ENCODE assay signal across 9 cellular contexts in the genomic region with DNA sequence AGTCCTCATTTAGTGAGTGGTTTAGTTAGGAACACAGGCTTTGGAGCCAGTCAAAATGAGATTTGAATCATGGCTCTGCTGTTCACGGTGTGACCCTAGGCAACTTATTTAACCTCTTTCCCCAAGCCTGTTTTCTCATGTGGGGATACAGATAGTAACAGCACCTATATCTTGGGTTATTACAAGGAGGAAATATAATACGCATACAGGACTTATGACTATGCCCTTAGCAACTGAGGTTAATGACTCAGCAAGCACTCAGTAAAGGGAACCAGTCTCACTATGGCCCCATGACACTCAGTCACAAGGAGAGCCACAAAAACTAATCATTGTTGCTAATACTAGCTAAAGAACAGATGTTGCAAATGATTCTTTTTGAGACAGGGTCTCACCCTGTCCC. TPM values are rescaled to one million over a fixed set of nuclear protein-coding genes. Genes with fewer than 3 reads are reported as not detected.
A peak's percentile ranks its signal among the peaks of the same experiment; 100 is the strongest.
DNase-seq lines count a peak whose midpoint lies in the region; ATAC-seq and TF ChIP-seq lines count a peak whose summit lies in the region.
"Had no signal": no experiment of that assay in that cellular context is flagged by ENCODE, and none has a peak within 500 bp of the region (broad histone marks: within the 10 kb centered on the region; RNA-seq: fewer than 3 reads in every experiment).

No MANE protein-coding gene starts in this region.

- peaks cover 46% of the 10 kb centered on the region for H3K4me1 ChIP-seq in skeletal muscle satellite cell (ENCODE audit: control insufficient read depth, insufficient read depth, low read length)
- H3K4me1 ChIP-seq: parathyroid adenoma had no signal

- peak overlapping the region; percentile 50 for H3K4me2 ChIP-seq in skeletal muscle satellite cell (ENCODE audit: low read length)

- peak overlapping the region; percentile 57 for H3K27ac Mint-ChIP-seq in activated T-helper 1 cell treated with anti-CD3 and anti-CD28 coated beads, Interleukin-12 subunit alpha, Interleukin-12 subunit beta, Interleukin-2, Interleukin-4 antibody, amounts not matched to agents 30 ng/mL and 10 ng/mL and 1 ng/mL, durations not matched to agents 14 hours and 24 hours and 36 hours
- H3K27ac Mint-ChIP-seq in osteocyte (ENCODE audit: unreplicated experiment): no peak overlapping the region

- H3K4me1 Mint-ChIP-seq in activated T-helper 1 cell treated with anti-CD3 and anti-CD28 coated beads, Interleukin-12 subunit alpha, Interleukin-12 subunit beta, Interleukin-2, Interleukin-4 antibody, amounts not matched to agents 30 ng/mL and 10 ng/mL and 1 ng/mL, durations not matched to agents 14 hours and 24 hours and 36 hours (ENCODE audit: low read depth): peaks cover 25% of the 10 kb centered on the region
- peaks cover 33% of the 10 kb centered on the region for H3K4me1 Mint-ChIP-seq in osteocyte (ENCODE audit: unreplicated experiment)

- no peak for TF ChIP-seq CTCF in osteocyte (IDR thresholded peaks at IDR 0.05)

- H3K4me3 ChIP-seq in skeletal muscle satellite cell (ENCODE audit: low read length): peak overlapping the region; percentile 26

- H3K36me3 Mint-ChIP-seq in activated T-helper 1 cell treated with anti-CD3 and anti-CD28 coated beads, Interleukin-12 subunit alpha, Interleukin-12 subunit beta, Interleukin-2, Interleukin-4 antibody, amounts not matched to agents 30 ng/mL and 10 ng/mL and 1 ng/mL, durations not matched to agents 14 hours and 24 hours and 36 hours (ENCODE audit: low read depth): peaks cover 10% of the 10 kb centered on the region
- no peaks in the 10 kb centered on the region for H3K36me3 Mint-ChIP-seq in osteocyte (ENCODE audit: unreplicated experiment)

- peak overlapping the region; percentile 13 for H3K9ac ChIP-seq in skeletal muscle satellite cell (ENCODE audit: low read depth, low read length)
- H3K9ac ChIP-seq: parathyroid adenoma had no signal

- intact Hi-C loops in activated T-helper 1 cell treated with anti-CD3 and anti-CD28 coated beads, Interleukin-12 subunit alpha, Interleukin-12 subunit beta, Interleukin-2, Interleukin-4 antibody, amounts not matched to agents 30 ng/mL and 10 ng/mL and 1 ng/mL, durations not matched to agents 14 hours and 24 hours and 36 hours (cut with micrococcal nuclease): loop anchor here (1.0 to 10.0 kb wide), 7 partner anchors 12 to 776 kb away; partner anchors contain the start of genes ITPR1 and SUMF1

- peak overlapping the region; percentile 25 for H3K4me3 Mint-ChIP-seq in activated T-helper 1 cell treated with anti-CD3 and anti-CD28 coated beads, Interleukin-12 subunit alpha, Interleukin-12 subunit beta, Interleukin-2, Interleukin-4 antibody, amounts not matched to agents 30 ng/mL and 10 ng/mL and 1 ng/mL, durations not matched to agents 14 hours and 24 hours and 36 hours
- no peak overlapping the region for H3K4me3 Mint-ChIP-seq in osteocyte (ENCODE audit: unreplicated experiment)

- H3K36me3 ChIP-seq in skeletal muscle satellite cell (ENCODE audit: insufficient read depth, low read length): no peaks in the 10 kb centered on the region

- H3K9me3 Mint-ChIP-seq in activated T-helper 1 cell treated with anti-CD3 and anti-CD28 coated beads, Interleukin-12 subunit alpha, Interleukin-12 subunit beta, Interleukin-2, Interleukin-4 antibody, amounts not matched to agents 30 ng/mL and 10 ng/mL and 1 ng/mL, durations not matched to agents 14 hours and 24 hours and 36 hours: peaks cover 4% of the 10 kb centered on the region
- no peaks in the 10 kb centered on the region for H3K9me3 Mint-ChIP-seq in osteocyte (ENCODE audit: unreplicated experiment)

- no peaks in the 10 kb centered on the region for H3K27me3 ChIP-seq in skeletal muscle satellite cell (ENCODE audit: control insufficient read depth, insufficient read depth, low read length)

- no peaks in the 10 kb centered on the region for H3K9me3 ChIP-seq in skeletal muscle satellite cell (replicated peaks; ENCODE audit: low read length)

- peak; percentile 30 for DNase-seq in stimulated activated CD4-positive, alpha-beta T cell treated with anti-CD3 and anti-CD28 coated beads, Interleukin-4, amount 100 ng/mL, for 24 hours
- no peak for DNase-seq in stimulated activated CD4-positive, alpha-beta T cell treated with anti-CD3 and anti-CD28 coated beads, Interleukin-4, amount 100 ng/mL, for 1 hour
- DNase-seq in activated T-helper 1 cell treated with anti-CD3 and anti-CD28 coated beads, Interleukin-12 subunit alpha, Interleukin-12 subunit beta, Interleukin-2, Interleukin-4 antibody, amounts not matched to agents 30 ng/mL and 10 ng/mL and 1 ng/mL, durations not matched to agents 14 hours and 24 hours and 36 hours (ENCODE audit: low spot score): no peak
- DNase-seq in osteocyte (ENCODE audit: extremely low spot score, unreplicated experiment) (no peak), NCI-H2171 (lab: John Stamatoyannopoulos, UW) (no peak)
- no peak for DNase-seq in activated CD4-positive, alpha-beta T cell treated with anti-CD3 and anti-CD28 coated beads, Interleukin-2, amount 50 U/mL, for 4 hours

- ATAC-seq in HG03354 (IDR thresholded peaks at IDR 0.05; ENCODE audit: poor library complexity, severe bottlenecking, unreplicated experiment): peak; percentile 81

- no peaks in the 10 kb centered on the region for H3K27me3 Mint-ChIP-seq in activated T-helper 1 cell treated with anti-CD3 and anti-CD28 coated beads, Interleukin-12 subunit alpha, Interleukin-12 subunit beta, Interleukin-2, Interleukin-4 antibody, amounts not matched to agents 30 ng/mL and 10 ng/mL and 1 ng/mL, durations not matched to agents 14 hours and 24 hours and 36 hours (ENCODE audit: insufficient read depth)
- no peaks in the 10 kb centered on the region for H3K27me3 Mint-ChIP-seq in osteocyte (ENCODE audit: unreplicated experiment)

RNA-seq across cellular contexts. Expression of gene SUMF1, which starts 45.9 kb away (rescaled TPM):
- total RNA-seq in activated T-helper 1 cell treated with anti-CD3 and anti-CD28 coated beads, Interleukin-12 subunit alpha, Interleukin-12 subunit beta, Interleukin-2, Interleukin-4 antibody, amounts not matched to agents 30 ng/mL and 10 ng/mL and 1 ng/mL, durations not matched to agents 14 hours and 24 hours and 36 hours: 6.1 and 7.0 TPM in 2 replicates
- total RNA-seq in skeletal muscle satellite cell (2012; rRNA removed): 40.1 and 41.9 TPM in 2 replicates
- 44.1 and 46.6 TPM in 2 replicates for total RNA-seq in osteocyte
